ENCODE assay signal across 1 cellular context in the genomic region with DNA sequence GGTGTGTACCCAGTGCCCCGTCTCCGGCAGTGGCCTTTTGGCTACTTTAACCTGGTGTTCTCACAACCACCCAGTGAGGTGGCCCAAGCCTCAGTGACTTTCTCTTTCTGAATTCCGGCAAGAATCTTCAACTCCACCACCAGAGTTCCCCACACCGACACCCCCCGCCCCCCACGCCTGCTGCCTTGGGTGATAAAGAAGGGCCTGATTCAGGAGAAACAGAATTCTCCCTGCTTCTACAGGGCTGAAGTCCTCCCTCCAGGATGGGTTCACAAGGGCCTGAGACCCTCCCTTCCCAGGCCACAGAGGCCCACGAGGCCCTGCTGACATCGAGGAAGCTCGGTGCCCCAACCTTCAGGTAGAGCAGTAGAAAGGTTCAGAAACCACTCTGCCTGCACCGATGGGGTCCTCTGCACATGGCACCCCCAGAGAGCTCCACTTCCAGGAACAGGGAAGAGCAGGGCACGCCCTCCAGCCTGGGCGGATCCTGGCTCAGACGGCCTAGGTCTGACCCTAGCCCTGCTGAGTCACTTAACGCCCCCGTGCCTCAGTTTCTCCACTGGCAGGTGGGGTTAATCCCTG.
A peak's percentile ranks its signal among the peaks of the same experiment; 100 is the strongest.
TF ChIP-seq lines count a peak whose summit lies in the region.

No MANE protein-coding gene starts in this region.

TF ChIP-seq in HepG2, 621 proteins besides CTCF, POLR2A, EP300 and RAD21 (continued from another document and continues in another):
- TF ChIP-seq, protein P1, sequence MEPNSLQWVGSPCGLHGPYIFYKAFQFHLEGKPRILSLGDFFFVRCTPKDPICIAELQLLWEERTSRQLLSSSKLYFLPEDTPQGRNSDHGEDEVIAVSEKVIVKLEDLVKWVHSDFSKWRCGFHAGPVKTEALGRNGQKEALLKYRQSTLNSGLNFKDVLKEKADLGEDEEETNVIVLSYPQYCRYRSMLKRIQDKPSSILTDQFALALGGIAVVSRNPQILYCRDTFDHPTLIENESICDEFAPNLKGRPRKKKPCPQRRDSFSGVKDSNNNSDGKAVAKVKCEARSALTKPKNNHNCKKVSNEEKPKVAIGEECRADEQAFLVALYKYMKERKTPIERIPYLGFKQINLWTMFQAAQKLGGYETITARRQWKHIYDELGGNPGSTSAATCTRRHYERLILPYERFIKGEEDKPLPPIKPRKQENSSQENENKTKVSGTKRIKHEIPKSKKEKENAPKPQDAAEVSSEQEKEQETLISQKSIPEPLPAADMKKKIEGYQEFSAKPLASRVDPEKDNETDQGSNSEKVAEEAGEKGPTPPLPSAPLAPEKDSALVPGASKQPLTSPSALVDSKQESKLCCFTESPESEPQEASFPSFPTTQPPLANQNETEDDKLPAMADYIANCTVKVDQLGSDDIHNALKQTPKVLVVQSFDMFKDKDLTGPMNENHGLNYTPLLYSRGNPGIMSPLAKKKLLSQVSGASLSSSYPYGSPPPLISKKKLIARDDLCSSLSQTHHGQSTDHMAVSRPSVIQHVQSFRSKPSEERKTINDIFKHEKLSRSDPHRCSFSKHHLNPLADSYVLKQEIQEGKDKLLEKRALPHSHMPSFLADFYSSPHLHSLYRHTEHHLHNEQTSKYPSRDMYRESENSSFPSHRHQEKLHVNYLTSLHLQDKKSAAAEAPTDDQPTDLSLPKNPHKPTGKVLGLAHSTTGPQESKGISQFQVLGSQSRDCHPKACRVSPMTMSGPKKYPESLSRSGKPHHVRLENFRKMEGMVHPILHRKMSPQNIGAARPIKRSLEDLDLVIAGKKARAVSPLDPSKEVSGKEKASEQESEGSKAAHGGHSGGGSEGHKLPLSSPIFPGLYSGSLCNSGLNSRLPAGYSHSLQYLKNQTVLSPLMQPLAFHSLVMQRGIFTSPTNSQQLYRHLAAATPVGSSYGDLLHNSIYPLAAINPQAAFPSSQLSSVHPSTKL (CRISPR knock-in tag; IDR thresholded peaks at IDR 0.05), result no peak
- TF ChIP-seq, protein P2, sequence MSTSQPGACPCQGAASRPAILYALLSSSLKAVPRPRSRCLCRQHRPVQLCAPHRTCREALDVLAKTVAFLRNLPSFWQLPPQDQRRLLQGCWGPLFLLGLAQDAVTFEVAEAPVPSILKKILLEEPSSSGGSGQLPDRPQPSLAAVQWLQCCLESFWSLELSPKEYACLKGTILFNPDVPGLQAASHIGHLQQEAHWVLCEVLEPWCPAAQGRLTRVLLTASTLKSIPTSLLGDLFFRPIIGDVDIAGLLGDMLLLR (CRISPR knock-in tag; IDR thresholded peaks at IDR 0.05), result peak; percentile 37; the same call in 1 of the 2 replicates
- no peak for TF ChIP-seq ZNF564 (CRISPR knock-in tag; IDR thresholded peaks at IDR 0.05)
- no peak for TF ChIP-seq NFATC3 (CRISPR knock-in tag; IDR thresholded peaks at IDR 0.05)
- TF ChIP-seq, protein P3, sequence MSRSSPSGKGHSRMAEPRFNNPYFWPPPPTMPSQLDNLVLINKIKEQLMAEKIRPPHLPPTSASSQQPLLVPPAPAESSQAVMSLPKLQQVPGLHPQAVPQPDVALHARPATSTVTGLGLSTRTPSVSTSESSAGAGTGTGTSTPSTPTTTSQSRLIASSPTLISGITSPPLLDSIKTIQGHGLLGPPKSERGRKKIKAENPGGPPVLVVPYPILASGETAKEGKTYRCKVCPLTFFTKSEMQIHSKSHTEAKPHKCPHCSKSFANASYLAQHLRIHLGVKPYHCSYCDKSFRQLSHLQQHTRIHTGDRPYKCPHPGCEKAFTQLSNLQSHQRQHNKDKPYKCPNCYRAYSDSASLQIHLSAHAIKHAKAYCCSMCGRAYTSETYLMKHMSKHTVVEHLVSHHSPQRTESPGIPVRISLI (CRISPR knock-in tag; IDR thresholded peaks at IDR 0.05; ENCODE audit: borderline replicate concordance), result no peak; the same call in 1 of the 2 replicates
- TF ChIP-seq, protein P4, sequence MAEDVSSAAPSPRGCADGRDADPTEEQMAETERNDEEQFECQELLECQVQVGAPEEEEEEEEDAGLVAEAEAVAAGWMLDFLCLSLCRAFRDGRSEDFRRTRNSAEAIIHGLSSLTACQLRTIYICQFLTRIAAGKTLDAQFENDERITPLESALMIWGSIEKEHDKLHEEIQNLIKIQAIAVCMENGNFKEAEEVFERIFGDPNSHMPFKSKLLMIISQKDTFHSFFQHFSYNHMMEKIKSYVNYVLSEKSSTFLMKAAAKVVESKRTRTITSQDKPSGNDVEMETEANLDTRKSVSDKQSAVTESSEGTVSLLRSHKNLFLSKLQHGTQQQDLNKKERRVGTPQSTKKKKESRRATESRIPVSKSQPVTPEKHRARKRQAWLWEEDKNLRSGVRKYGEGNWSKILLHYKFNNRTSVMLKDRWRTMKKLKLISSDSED (CRISPR knock-in tag; IDR thresholded peaks at IDR 0.05), result 0 out of 2 replicates have a peak, but pooled peaks have one; percentile 27
- TF ChIP-seq RFXAP (CRISPR knock-in tag; IDR thresholded peaks at IDR 0.05; ENCODE audit: borderline replicate concordance), result no peak
- TF ChIP-seq NFRKB (IDR thresholded peaks at IDR 0.05), result no peak
- TF ChIP-seq ZNF34 (CRISPR knock-in tag; IDR thresholded peaks at IDR 0.05; ENCODE audit: borderline replicate concordance), result peak; percentile 45; the same call in 1 of the 2 replicates
- no peak for TF ChIP-seq ZNF441 (CRISPR knock-in tag; IDR thresholded peaks at IDR 0.05; ENCODE audit: borderline replicate concordance)
- no peak for TF ChIP-seq ZNF781 (CRISPR knock-in tag; IDR thresholded peaks at IDR 0.05; ENCODE audit: borderline replicate concordance, not compliant biosample characterization)
- TF ChIP-seq SOX5 (CRISPR knock-in tag; IDR thresholded peaks at IDR 0.05; ENCODE audit: borderline replicate concordance), result no peak
- no peak for TF ChIP-seq JDP2 (CRISPR knock-in tag; IDR thresholded peaks at IDR 0.05; ENCODE audit: borderline replicate concordance)
- TF ChIP-seq SIX4 (CRISPR knock-in tag; IDR thresholded peaks at IDR 0.05), result no peak
- TF ChIP-seq REPIN1 (CRISPR knock-in tag; IDR thresholded peaks at IDR 0.05; ENCODE audit: borderline replicate concordance, low read depth), result no peak
- TF ChIP-seq ZNF3 (CRISPR knock-in tag; IDR thresholded peaks at IDR 0.05), result no peak
- no peak for TF ChIP-seq ZNF24 (IDR thresholded peaks at IDR 0.05)
- TF ChIP-seq PHF8 (CRISPR knock-in tag; IDR thresholded peaks at IDR 0.05), result no peak; the same call in 1 of the 2 replicates
- TF ChIP-seq, protein P5, sequence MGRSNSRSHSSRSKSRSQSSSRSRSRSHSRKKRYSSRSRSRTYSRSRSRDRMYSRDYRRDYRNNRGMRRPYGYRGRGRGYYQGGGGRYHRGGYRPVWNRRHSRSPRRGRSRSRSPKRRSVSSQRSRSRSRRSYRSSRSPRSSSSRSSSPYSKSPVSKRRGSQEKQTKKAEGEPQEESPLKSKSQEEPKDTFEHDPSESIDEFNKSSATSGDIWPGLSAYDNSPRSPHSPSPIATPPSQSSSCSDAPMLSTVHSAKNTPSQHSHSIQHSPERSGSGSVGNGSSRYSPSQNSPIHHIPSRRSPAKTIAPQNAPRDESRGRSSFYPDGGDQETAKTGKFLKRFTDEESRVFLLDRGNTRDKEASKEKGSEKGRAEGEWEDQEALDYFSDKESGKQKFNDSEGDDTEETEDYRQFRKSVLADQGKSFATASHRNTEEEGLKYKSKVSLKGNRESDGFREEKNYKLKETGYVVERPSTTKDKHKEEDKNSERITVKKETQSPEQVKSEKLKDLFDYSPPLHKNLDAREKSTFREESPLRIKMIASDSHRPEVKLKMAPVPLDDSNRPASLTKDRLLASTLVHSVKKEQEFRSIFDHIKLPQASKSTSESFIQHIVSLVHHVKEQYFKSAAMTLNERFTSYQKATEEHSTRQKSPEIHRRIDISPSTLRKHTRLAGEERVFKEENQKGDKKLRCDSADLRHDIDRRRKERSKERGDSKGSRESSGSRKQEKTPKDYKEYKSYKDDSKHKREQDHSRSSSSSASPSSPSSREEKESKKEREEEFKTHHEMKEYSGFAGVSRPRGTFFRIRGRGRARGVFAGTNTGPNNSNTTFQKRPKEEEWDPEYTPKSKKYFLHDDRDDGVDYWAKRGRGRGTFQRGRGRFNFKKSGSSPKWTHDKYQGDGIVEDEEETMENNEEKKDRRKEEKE (IDR thresholded peaks at IDR 0.05), result no peak
- no peak for TF ChIP-seq CREM (IDR thresholded peaks at IDR 0.05)
- no peak for TF ChIP-seq CREM (CRISPR knock-in tag; IDR thresholded peaks at IDR 0.05)
- TF ChIP-seq DNMT3B (CRISPR knock-in tag; conservative IDR thresholded peaks at IDR 0.05), result 0 out of 2 replicates have a peak, but pooled peaks have one; percentile 38
- no peak for TF ChIP-seq TCF7 (IDR thresholded peaks at IDR 0.05; ENCODE audit: low read depth)
- no peak for TF ChIP-seq HOXA9 (CRISPR knock-in tag; IDR thresholded peaks at IDR 0.05; ENCODE audit: borderline replicate concordance)
- peak; percentile 20; the same call in 1 of the 2 replicates for TF ChIP-seq ZNF761 (CRISPR knock-in tag; conservative IDR thresholded peaks at IDR 0.05)
- no peak for TF ChIP-seq ZNF878 (CRISPR knock-in tag; IDR thresholded peaks at IDR 0.05)
- TF ChIP-seq EEA1 (CRISPR knock-in tag; IDR thresholded peaks at IDR 0.05; ENCODE audit: borderline replicate concordance), result no peak; the same call in 1 of the 2 replicates
- 0 out of 2 replicates have a peak, but pooled peaks have one; percentile 9 for TF ChIP-seq CBX5 (CRISPR knock-in tag; IDR thresholded peaks at IDR 0.05; ENCODE audit: borderline replicate concordance)
- no peak for TF ChIP-seq YY1 (IDR thresholded peaks at IDR 0.05; ENCODE audit: insufficient read depth, insufficient replicate concordance, low read depth, low read length)
- TF ChIP-seq MXD4 (CRISPR knock-in tag; IDR thresholded peaks at IDR 0.05), result no peak
- no peak for TF ChIP-seq KLF11 (CRISPR knock-in tag; IDR thresholded peaks at IDR 0.05)
- TF ChIP-seq, protein P6, sequence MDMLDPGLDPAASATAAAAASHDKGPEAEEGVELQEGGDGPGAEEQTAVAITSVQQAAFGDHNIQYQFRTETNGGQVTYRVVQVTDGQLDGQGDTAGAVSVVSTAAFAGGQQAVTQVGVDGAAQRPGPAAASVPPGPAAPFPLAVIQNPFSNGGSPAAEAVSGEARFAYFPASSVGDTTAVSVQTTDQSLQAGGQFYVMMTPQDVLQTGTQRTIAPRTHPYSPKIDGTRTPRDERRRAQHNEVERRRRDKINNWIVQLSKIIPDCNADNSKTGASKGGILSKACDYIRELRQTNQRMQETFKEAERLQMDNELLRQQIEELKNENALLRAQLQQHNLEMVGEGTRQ (IDR thresholded peaks at IDR 0.05; ENCODE audit: low read depth, low read length), result no peak
- TF ChIP-seq, protein P6 (CRISPR knock-in tag; IDR thresholded peaks at IDR 0.05; ENCODE audit: borderline replicate concordance), result no peak
- TF ChIP-seq SSRP1 (CRISPR knock-in tag; IDR thresholded peaks at IDR 0.05), result peak; percentile 85; the same call in 1 of the 2 replicates
- TF ChIP-seq SAP130 (CRISPR knock-in tag; IDR thresholded peaks at IDR 0.05; ENCODE audit: low read depth), result peak; percentile 3; the same call in 1 of the 2 replicates
- no peak for TF ChIP-seq POLR2AphosphoS5 (IDR thresholded peaks at IDR 0.05; ENCODE audit: low read depth, low read length)
- no peak for TF ChIP-seq NPAS2 (CRISPR knock-in tag; IDR thresholded peaks at IDR 0.05; ENCODE audit: borderline replicate concordance)
- no peak for TF ChIP-seq CHCHD3 (CRISPR knock-in tag; IDR thresholded peaks at IDR 0.05)
- TF ChIP-seq SIX1 (CRISPR knock-in tag; IDR thresholded peaks at IDR 0.05; ENCODE audit: borderline replicate concordance), result no peak
- no peak for TF ChIP-seq HHEX (CRISPR knock-in tag; IDR thresholded peaks at IDR 0.05)
- TF ChIP-seq TCF7L2 (IDR thresholded peaks at IDR 0.05; ENCODE audit: low read depth, low read length), result no peak
- TF ChIP-seq ZNF737 (CRISPR knock-in tag; IDR thresholded peaks at IDR 0.05; ENCODE audit: borderline replicate concordance), result no peak
- no peak for TF ChIP-seq NFKBIZ (CRISPR knock-in tag; IDR thresholded peaks at IDR 0.05)
- no peak for TF ChIP-seq RFX3 (CRISPR knock-in tag; IDR thresholded peaks at IDR 0.05)
- TF ChIP-seq, protein P7, sequence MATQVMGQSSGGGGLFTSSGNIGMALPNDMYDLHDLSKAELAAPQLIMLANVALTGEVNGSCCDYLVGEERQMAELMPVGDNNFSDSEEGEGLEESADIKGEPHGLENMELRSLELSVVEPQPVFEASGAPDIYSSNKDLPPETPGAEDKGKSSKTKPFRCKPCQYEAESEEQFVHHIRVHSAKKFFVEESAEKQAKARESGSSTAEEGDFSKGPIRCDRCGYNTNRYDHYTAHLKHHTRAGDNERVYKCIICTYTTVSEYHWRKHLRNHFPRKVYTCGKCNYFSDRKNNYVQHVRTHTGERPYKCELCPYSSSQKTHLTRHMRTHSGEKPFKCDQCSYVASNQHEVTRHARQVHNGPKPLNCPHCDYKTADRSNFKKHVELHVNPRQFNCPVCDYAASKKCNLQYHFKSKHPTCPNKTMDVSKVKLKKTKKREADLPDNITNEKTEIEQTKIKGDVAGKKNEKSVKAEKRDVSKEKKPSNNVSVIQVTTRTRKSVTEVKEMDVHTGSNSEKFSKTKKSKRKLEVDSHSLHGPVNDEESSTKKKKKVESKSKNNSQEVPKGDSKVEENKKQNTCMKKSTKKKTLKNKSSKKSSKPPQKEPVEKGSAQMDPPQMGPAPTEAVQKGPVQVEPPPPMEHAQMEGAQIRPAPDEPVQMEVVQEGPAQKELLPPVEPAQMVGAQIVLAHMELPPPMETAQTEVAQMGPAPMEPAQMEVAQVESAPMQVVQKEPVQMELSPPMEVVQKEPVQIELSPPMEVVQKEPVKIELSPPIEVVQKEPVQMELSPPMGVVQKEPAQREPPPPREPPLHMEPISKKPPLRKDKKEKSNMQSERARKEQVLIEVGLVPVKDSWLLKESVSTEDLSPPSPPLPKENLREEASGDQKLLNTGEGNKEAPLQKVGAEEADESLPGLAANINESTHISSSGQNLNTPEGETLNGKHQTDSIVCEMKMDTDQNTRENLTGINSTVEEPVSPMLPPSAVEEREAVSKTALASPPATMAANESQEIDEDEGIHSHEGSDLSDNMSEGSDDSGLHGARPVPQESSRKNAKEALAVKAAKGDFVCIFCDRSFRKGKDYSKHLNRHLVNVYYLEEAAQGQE (IDR thresholded peaks at IDR 0.05; ENCODE audit: borderline replicate concordance in 1 of 2, low read depth in 1 of 2, low read length in 2 of 2), result no peak
- TF ChIP-seq, protein P8, sequence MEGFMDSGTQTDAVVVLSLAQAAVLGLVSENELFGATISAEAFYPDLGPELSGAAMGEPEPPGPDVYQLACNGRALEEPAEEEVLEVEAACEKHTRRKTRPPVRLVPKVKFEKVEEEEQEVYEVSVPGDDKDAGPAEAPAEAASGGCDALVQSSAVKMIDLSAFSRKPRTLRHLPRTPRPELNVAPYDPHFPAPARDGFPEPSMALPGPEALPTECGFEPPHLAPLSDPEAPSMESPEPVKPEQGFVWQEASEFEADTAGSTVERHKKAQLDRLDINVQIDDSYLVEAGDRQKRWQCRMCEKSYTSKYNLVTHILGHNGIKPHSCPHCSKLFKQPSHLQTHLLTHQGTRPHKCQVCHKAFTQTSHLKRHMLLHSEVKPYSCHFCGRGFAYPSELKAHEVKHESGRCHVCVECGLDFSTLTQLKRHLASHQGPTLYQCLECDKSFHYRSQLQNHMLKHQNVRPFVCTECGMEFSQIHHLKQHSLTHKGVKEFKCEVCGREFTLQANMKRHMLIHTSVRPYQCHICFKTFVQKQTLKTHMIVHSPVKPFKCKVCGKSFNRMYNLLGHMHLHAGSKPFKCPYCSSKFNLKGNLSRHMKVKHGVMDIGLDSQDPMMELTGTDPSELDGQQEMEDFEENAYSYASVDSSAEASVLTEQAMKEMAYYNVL (CRISPR knock-in tag; IDR thresholded peaks at IDR 0.05; ENCODE audit: borderline replicate concordance), result no peak
- TF ChIP-seq HOXD1 (CRISPR knock-in tag; IDR thresholded peaks at IDR 0.05), result no peak
- no peak for TF ChIP-seq GLI4 (CRISPR knock-in tag; IDR thresholded peaks at IDR 0.05; ENCODE audit: borderline replicate concordance)
